Comparison of ENCODE assay signal across 1 cellular context in genomic region chr13:77637583-77637982, GRCh38.
TF ChIP-seq lines count a peak whose summit lies in the region.

No MANE protein-coding gene starts in this region.

TF ChIP-seq in H1, 55 proteins besides CTCF, POLR2A, EP300 and RAD21 (continued from another document):
- no peak for TF ChIP-seq CHD7 (IDR thresholded peaks at IDR 0.05; ENCODE audit: insufficient replicate concordance, low read length)
- no peak for TF ChIP-seq SIN3A (conservative IDR thresholded peaks at IDR 0.05 in 1 of 2, IDR thresholded peaks at IDR 0.05 in 1 of 2; ENCODE audit: low read depth in 1 of 2, low read length in 2 of 2)
- no peak for TF ChIP-seq NRF1 (IDR thresholded peaks at IDR 0.05; ENCODE audit: low read depth, low read length)
- no peak for TF ChIP-seq JUND (IDR thresholded peaks at IDR 0.05; ENCODE audit: low read length)
- TF ChIP-seq EGR1 (IDR thresholded peaks at IDR 0.05; ENCODE audit: borderline replicate concordance, low read depth, low read length), result no peak
- no peak for TF ChIP-seq ZNF274 (IDR thresholded peaks at IDR 0.05; ENCODE audit: borderline replicate concordance, extremely low read depth, low read length)
